In the genomic region with DNA sequence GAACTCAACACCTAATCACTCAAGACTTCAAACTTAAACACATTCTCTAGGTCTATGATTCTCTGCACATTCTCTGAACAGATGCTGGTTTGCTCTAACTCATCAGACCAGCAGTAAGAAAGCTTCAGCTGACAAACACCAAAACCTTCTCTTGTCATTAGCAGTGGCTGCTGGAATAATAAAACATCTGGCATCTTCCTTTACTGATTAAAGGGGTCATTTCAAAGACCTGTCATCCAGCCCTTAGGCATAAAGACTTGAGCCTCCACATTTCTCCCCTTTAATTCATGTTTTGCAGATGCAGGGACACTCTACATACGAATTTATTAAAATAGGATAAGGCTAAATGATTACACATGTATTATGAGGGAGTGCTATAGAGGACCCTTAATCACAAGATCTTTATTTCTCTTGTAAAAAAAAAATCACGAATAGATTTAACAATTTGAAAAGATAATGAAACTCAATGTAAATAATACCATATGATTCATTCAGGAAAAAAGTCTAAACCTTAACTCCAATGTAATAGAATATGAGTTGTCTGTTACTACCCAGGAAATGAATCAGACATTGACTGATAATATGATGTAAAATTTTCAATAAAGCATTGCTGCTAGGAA, we compare ENCODE assay signal across 20 cellular contexts.
DNase-seq lines count a peak whose midpoint lies in the region; FAIRE-seq lines count a peak whose summit lies in the region.
"Had no signal": no experiment of that assay in that cellular context is flagged by ENCODE, and none has a peak within 500 bp of the region (broad histone marks: within the 10 kb centered on the region; RNA-seq: fewer than 3 reads in every experiment).

No MANE protein-coding gene starts in this region.

- POLR2A ChIA-PET in activated CD4-positive, alpha-beta memory T cell treated with anti-CD3 and anti-CD28 coated beads, Interleukin-2, amount 10 ng/mL, durations not matched to agents 7 days and 5 days (lab: Charles Lee): no interaction called here

- H3K79me2 ChIP-seq in GM23248 (ENCODE audit: insufficient read depth) (no peaks in the 10 kb centered on the region), trophoblast cell (ENCODE audit: control insufficient read depth, insufficient read depth, low read length, poor library complexity) (no peaks in the 10 kb centered on the region)

- no peak overlapping the region for H2BK5ac ChIP-seq in trophoblast cell (ENCODE audit: low read depth, low read length, poor library complexity)

- H3K79me1 ChIP-seq in trophoblast cell (ENCODE audit: low read length): no peaks in the 10 kb centered on the region

- H2AK5ac ChIP-seq in trophoblast cell (ENCODE audit: low read length): no peak overlapping the region

- H4K91ac ChIP-seq in trophoblast cell (ENCODE audit: low read depth, low read length): no peak overlapping the region

- H2AFZ ChIP-seq in GM23248: peak overlapping the region; percentile 24; the same call in 1 of the 2 replicates
- no peak overlapping the region for H2AFZ ChIP-seq in trophoblast cell (ENCODE audit: insufficient read depth, low read length, poor library complexity)

- H3K9ac ChIP-seq in GM23248 (peak overlapping the region; percentile 61), trophoblast cell (ENCODE audit: low read length) (no peak overlapping the region)

- H3K14ac ChIP-seq in trophoblast cell (ENCODE audit: low read length): no peak overlapping the region

- H3K27me3 ChIP-seq in GM23248 (replicated peaks; ENCODE audit: insufficient read depth) (no peaks in the 10 kb centered on the region), trophoblast cell (ENCODE audit: insufficient read depth, low read length) (no peaks in the 10 kb centered on the region)
- H3K27me3 ChIP-seq: neutrophil, right lobe of liver, SJCRH30 had no signal

- H3K23ac ChIP-seq in trophoblast cell (ENCODE audit: low read length): no peak overlapping the region

- H3K9me2 ChIP-seq in GM23248 (ENCODE audit: insufficient read depth): no peaks in the 10 kb centered on the region

- H3K4me3 ChIP-seq in GM23248 (peak overlapping the region; percentile 59), trophoblast cell (ENCODE audit: low read depth, low read length) (no peak overlapping the region)
- H3K4me3 ChIP-seq: right lobe of liver, SJCRH30 had no signal

- H3K4me2 ChIP-seq in GM23248 (ENCODE audit: unreplicated experiment) (peak overlapping the region; percentile 79), trophoblast cell (ENCODE audit: low read length) (no peak overlapping the region)

- H3K27ac Mint-ChIP-seq in activated CD4-positive, alpha-beta memory T cell treated with anti-CD3 and anti-CD28 coated beads, Interleukin-2, amount 10 ng/mL, durations not matched to agents 7 days and 5 days: no peak overlapping the region
- H3K27ac Mint-ChIP-seq: activated CD4-positive, alpha-beta T cell treated with anti-CD3 and anti-CD28 coated beads, Interleukin-2, amount 10 ng/mL, durations not matched to agents 7 days and 5 days; CD4-positive, CD25-positive, alpha-beta regulatory T cell had no signal

- H4K12ac ChIP-seq in trophoblast cell (ENCODE audit: low read depth, low read length): no peak overlapping the region

- no peak overlapping the region for H3K4me3 Mint-ChIP-seq in activated CD4-positive, alpha-beta memory T cell treated with anti-CD3 and anti-CD28 coated beads, Interleukin-2, amount 10 ng/mL, durations not matched to agents 7 days and 5 days
- H3K4me3 Mint-ChIP-seq: activated CD4-positive, alpha-beta T cell treated with anti-CD3 and anti-CD28 coated beads, Interleukin-2, amount 10 ng/mL, durations not matched to agents 7 days and 5 days; CD4-positive, CD25-positive, alpha-beta regulatory T cell had no signal

- H4K8ac ChIP-seq in trophoblast cell (ENCODE audit: low read depth, low read length): no peak overlapping the region

- no peak overlapping the region for H2BK120ac ChIP-seq in trophoblast cell (ENCODE audit: insufficient read depth, low read length, poor library complexity)

- H3K9me3 ChIP-seq in GM23248 (ENCODE audit: low read depth) (no peaks in the 10 kb centered on the region), trophoblast cell (ENCODE audit: insufficient read depth, low read depth, low read length) (no peaks in the 10 kb centered on the region)
- H3K9me3 ChIP-seq: neutrophil, right lobe of liver, SJCRH30 had no signal

- H3K27ac ChIP-seq in GM23248: peak overlapping the region; percentile 82
- H3K27ac ChIP-seq in epithelial cell of prostate: peak overlapping the region; percentile 95
- H3K27ac ChIP-seq in trophoblast cell (ENCODE audit: low read depth, low read length): no peak overlapping the region
- H3K27ac ChIP-seq: neutrophil, right lobe of liver, SJCRH30 had no signal

- H3F3A ChIP-seq in GM23248 (ENCODE audit: insufficient read depth): peaks cover 61% of the 10 kb centered on the region

- peak; percentile 25 for FAIRE-seq in RCC 7860 (lab: Jason Lieb, UNC)

- H3K27me3 Mint-ChIP-seq in activated CD4-positive, alpha-beta memory T cell treated with anti-CD3 and anti-CD28 coated beads, Interleukin-2, amount 10 ng/mL, durations not matched to agents 7 days and 5 days: no peaks in the 10 kb centered on the region
- H3K27me3 Mint-ChIP-seq: activated CD4-positive, alpha-beta T cell treated with anti-CD3 and anti-CD28 coated beads, Interleukin-2, amount 10 ng/mL, durations not matched to agents 7 days and 5 days; CD4-positive, CD25-positive, alpha-beta regulatory T cell had no signal

- CTCF ChIA-PET in activated CD4-positive, alpha-beta memory T cell treated with anti-CD3 and anti-CD28 coated beads, Interleukin-2, amount 10 ng/mL, durations not matched to agents 7 days and 5 days (lab: Charles Lee): no interaction called here

- H3K36me3 ChIP-seq in GM23248 (ENCODE audit: low read depth): no peaks in the 10 kb centered on the region
- H3K36me3 ChIP-seq in trophoblast cell (ENCODE audit: control insufficient read depth in 1 of 2, insufficient read depth in 2 of 2, low read length in 2 of 2): no peaks in the 10 kb centered on the region
- H3K36me3 ChIP-seq: neutrophil, right lobe of liver, SJCRH30 had no signal

- H2BK12ac ChIP-seq in trophoblast cell (ENCODE audit: low read length): no peak overlapping the region

- H3K18ac ChIP-seq in trophoblast cell (ENCODE audit: low read length): no peak overlapping the region

- peak; percentile 61 for DNase-seq in GM23248
- no peak for DNase-seq in RCC 7860 (ENCODE audit: low spot score)
- no peak for DNase-seq in epithelial cell of prostate (ENCODE audit: low read depth, low spot score)
- peak; percentile 13 to 80 for DNase-seq in trophoblast cell
- no peak for DNase-seq in NCI-H1105 treated with DMSO at 0.1 percent for 48 hours (lab: John Stamatoyannopoulos, UW)
- no peak for DNase-seq in activated CD4-positive, alpha-beta memory T cell treated with anti-CD3 and anti-CD28 coated beads, Interleukin-2, amount 10 ng/mL, durations not matched to agents 7 days and 5 days
- DNase-seq in mesenteric fat pad (ENCODE audit: low spot score): no peak
- no peak for DNase-seq in NCI-H2171 treated with DMSO at 0.1 percent for 48 hours (lab: John Stamatoyannopoulos, UW)
- DNase-seq: activated CD4-positive, alpha-beta T cell treated with anti-CD3 and anti-CD28 coated beads, Interleukin-2, amount 10 ng/mL, durations not matched to agents 7 days and 5 days; activated naive CD4-positive, alpha-beta T cell treated with anti-CD3 and anti-CD28 coated beads, Interleukin-2, amount 50 U/mL, for 16 hours; activated T-cell treated with anti-CD3 and anti-CD28 coated beads, Interleukin-2, amount 50 U/mL, for 1 hour; caudate nucleus; CD4-positive, CD25-positive, alpha-beta regulatory T cell; GF-D8; NCI-H1436; NCI-H345; right lobe of liver; SJCRH30; stimulated activated CD4-positive, alpha-beta T cell treated with anti-CD3 and anti-CD28 coated beads, Interleukin-4, amount 100 ng/mL, for 1 hour had no signal

- H4K20me1 ChIP-seq in GM23248 (ENCODE audit: insufficient read depth): no peaks in the 10 kb centered on the region

- H3K9me3 Mint-ChIP-seq in activated CD4-positive, alpha-beta memory T cell treated with anti-CD3 and anti-CD28 coated beads, Interleukin-2, amount 10 ng/mL, durations not matched to agents 7 days and 5 days: peaks cover 8% of the 10 kb centered on the region
- H3K9me3 Mint-ChIP-seq: activated CD4-positive, alpha-beta T cell treated with anti-CD3 and anti-CD28 coated beads, Interleukin-2, amount 10 ng/mL, durations not matched to agents 7 days and 5 days had no signal

- in situ Hi-C loops in GM23248 (cut with MboI): no loop called here

- no peaks in the 10 kb centered on the region for H3K36me3 Mint-ChIP-seq in activated CD4-positive, alpha-beta memory T cell treated with anti-CD3 and anti-CD28 coated beads, Interleukin-2, amount 10 ng/mL, durations not matched to agents 7 days and 5 days (ENCODE audit: low read depth)
- H3K36me3 Mint-ChIP-seq: CD4-positive, CD25-positive, alpha-beta regulatory T cell had no signal

- no peak overlapping the region for H3K4ac ChIP-seq in trophoblast cell (ENCODE audit: low read depth, low read length)

- peaks cover 76% of the 10 kb centered on the region for H3K4me1 ChIP-seq in GM23248 (ENCODE audit: insufficient read depth)
- H3K4me1 ChIP-seq in trophoblast cell (ENCODE audit: control insufficient read depth in 1 of 2, insufficient read depth in 2 of 2, low read length in 2 of 2): no peaks in the 10 kb centered on the region
- H3K4me1 ChIP-seq: right lobe of liver had no signal

- H3K4me1 Mint-ChIP-seq in activated CD4-positive, alpha-beta memory T cell treated with anti-CD3 and anti-CD28 coated beads, Interleukin-2, amount 10 ng/mL, durations not matched to agents 7 days and 5 days: no peaks in the 10 kb centered on the region
- H3K4me1 Mint-ChIP-seq: activated CD4-positive, alpha-beta T cell treated with anti-CD3 and anti-CD28 coated beads, Interleukin-2, amount 10 ng/mL, durations not matched to agents 7 days and 5 days; CD4-positive, CD25-positive, alpha-beta regulatory T cell had no signal

- WGBS in GM23248 (ENCODE audit: low coverage in 1 of 2, low lambda C conversion rate in 2 of 2, missing lambda C conversion rate in 2 of 2), 2 experiments: 0 to 1% methylated on average over 2 of the region's 2 CpGs
- no CpG with 5 or more reads among the region's 2 CpGs for WGBS in trophoblast cell (ENCODE audit: extremely low coverage, insufficient coverage, insufficient read length)

Comparison
In these comparisons a context has a peak if more than half of its experiments do, and no peak if none do; other contexts are left out.
1. DNase-seq: peak in GM23248 (single experiment) and trophoblast cell (2 of 2); none in RCC 7860 (single experiment), epithelial cell of prostate (single experiment), NCI-H1105 treated with DMSO at 0.1 percent for 48 hours (single experiment), activated CD4-positive, alpha-beta memory T cell treated with anti-CD3 and anti-CD28 coated beads, Interleukin-2, amount 10 ng/mL, durations not matched to agents 7 days and 5 days (single experiment), mesenteric fat pad (single experiment) and NCI-H2171 treated with DMSO at 0.1 percent for 48 hours (single experiment).